23 cellular contexts compared by ENCODE assay signal in the genomic region with DNA sequence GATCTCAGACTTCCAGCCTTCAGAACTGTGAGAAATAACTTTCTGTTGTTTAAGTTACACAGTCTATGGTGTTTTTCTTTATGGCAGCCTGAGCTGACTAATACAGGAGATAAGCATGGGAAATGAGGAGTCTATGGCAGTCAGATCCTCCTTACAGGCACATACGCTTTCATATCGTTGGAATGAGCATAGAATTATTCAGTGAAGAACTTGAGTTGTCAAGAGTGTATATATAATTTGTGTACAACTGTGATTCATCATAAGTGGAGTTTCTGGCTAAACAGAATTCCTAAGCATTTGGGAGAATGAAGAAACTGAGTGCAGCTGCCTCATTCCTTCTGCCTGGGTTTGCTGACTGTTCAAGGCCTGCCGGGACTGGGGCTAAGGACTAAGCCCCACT.
"Had no signal": no experiment of that assay in that cellular context is flagged by ENCODE, and none has a peak within 500 bp of the region (broad histone marks: within the 10 kb centered on the region; RNA-seq: fewer than 3 reads in every experiment).

No MANE protein-coding gene starts in this region.

- H3K4me1 ChIP-seq: adrenal gland, ascending aorta, colonic mucosa, gastroesophageal sphincter, heart left ventricle, sigmoid colon, thyroid gland had no signal

- H3K9me3 ChIP-seq: adrenal gland, ascending aorta, colonic mucosa, gastroesophageal sphincter, heart left ventricle, sigmoid colon, spleen, thyroid gland had no signal

- ATAC-seq: effector memory CD8-positive, alpha-beta T cell; gastroesophageal sphincter; heart left ventricle; left cardiac atrium; natural killer cell treated with Interleukin-12 subunit alpha and Interleukin-12 subunit beta and Interleukin-15 and Interleukin-18, amount 100 ng/mL, for 72 hours; T-cell had no signal

- H3K4me3 ChIP-seq: adrenal gland, ascending aorta, colonic mucosa, dorsolateral prefrontal cortex, gastroesophageal sphincter, heart left ventricle, sigmoid colon, spleen, thyroid gland had no signal

- H3K27me3 ChIP-seq: adrenal gland, ascending aorta, colonic mucosa, dorsolateral prefrontal cortex, gastroesophageal sphincter, sigmoid colon, spleen, thyroid gland had no signal

- H3K27ac ChIP-seq: adrenal gland, ascending aorta, colonic mucosa, dorsolateral prefrontal cortex, gastroesophageal sphincter, heart left ventricle, sigmoid colon, spleen, thyroid gland had no signal

- H3K36me3 ChIP-seq: adrenal gland, ascending aorta, colonic mucosa, gastroesophageal sphincter, heart left ventricle, sigmoid colon, spleen, thyroid gland had no signal

- DNase-seq: activated CD4-positive, alpha-beta T cell treated with anti-CD3 and anti-CD28 coated beads for 1 hour; activated CD4-positive, alpha-beta T cell treated with anti-CD3 and anti-CD28 coated beads, Interleukin-2, amount 50 U/mL, for 1 hour; activated naive CD4-positive, alpha-beta T cell; activated T-cell treated with anti-CD3 and anti-CD28 coated beads, Interleukin-2, amount 50 U/mL, for 24 hours; adrenal gland; colonic mucosa; dorsolateral prefrontal cortex; effector memory CD8-positive, alpha-beta T cell; heart left ventricle; left cardiac atrium; retina; sigmoid colon; spleen; stimulated activated CD4-positive, alpha-beta T cell treated with anti-CD3 and anti-CD28 coated beads, Interleukin-4, amount 100 ng/mL, for 1 hour; stimulated activated naive CD4-positive, alpha-beta T cell treated with Interleukin-2 at 50 U/mL for 16 hours; substantia nigra; T-cell; thyroid gland had no signal

- FAIRE-seq: islet of Langerhans, TTC549 had no signal
